In the genomic region with DNA sequence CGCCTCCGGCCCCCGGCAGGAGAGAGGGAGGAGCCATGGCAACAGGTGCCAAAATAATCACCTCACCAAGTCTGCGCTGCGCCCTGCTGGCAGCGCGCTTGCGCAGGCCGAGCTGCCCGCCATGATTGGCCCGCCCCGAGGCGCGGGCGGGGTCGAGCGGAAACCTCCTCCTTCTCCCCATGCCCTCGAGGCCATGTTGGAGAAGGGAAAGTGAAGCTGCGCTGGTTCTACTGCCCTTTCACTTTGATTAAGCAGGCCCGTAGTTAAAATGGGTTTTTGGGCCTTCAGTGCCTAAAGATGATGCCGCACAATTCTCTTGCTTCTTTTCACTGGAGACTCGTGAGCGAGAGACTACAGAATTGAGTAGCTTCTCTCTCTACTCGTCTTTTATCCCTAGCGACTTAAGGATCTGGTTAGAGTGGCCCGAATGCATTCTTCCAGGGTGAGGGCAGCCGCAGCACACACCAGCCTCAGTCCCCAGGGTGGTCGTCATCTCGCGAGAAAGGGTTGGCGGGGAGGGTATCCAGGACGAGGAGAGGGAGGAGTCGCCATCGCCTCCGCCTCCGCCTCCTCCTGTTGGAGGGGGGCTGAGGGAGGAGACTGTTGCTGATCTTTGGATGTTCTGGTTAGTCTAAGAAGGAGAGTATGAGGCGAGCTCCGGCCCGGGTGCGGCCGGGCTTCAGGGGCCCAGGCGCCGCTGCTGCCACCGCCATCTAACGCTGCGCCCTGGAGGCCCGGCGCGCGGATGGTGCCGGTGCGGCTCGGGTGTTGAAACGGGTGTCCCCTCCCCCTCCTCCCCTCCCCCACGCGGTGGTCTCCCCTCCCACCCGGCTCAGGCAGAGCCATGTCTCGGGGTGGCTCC, we compare ENCODE assay signal across 8 cellular contexts. TPM values are rescaled to one million over a fixed set of nuclear protein-coding genes. Genes with fewer than 3 reads are reported as not detected.
DNase-seq lines count a peak whose midpoint lies in the region; ATAC-seq, FAIRE-seq and TF ChIP-seq lines count a peak whose summit lies in the region.

A gene with protein sequence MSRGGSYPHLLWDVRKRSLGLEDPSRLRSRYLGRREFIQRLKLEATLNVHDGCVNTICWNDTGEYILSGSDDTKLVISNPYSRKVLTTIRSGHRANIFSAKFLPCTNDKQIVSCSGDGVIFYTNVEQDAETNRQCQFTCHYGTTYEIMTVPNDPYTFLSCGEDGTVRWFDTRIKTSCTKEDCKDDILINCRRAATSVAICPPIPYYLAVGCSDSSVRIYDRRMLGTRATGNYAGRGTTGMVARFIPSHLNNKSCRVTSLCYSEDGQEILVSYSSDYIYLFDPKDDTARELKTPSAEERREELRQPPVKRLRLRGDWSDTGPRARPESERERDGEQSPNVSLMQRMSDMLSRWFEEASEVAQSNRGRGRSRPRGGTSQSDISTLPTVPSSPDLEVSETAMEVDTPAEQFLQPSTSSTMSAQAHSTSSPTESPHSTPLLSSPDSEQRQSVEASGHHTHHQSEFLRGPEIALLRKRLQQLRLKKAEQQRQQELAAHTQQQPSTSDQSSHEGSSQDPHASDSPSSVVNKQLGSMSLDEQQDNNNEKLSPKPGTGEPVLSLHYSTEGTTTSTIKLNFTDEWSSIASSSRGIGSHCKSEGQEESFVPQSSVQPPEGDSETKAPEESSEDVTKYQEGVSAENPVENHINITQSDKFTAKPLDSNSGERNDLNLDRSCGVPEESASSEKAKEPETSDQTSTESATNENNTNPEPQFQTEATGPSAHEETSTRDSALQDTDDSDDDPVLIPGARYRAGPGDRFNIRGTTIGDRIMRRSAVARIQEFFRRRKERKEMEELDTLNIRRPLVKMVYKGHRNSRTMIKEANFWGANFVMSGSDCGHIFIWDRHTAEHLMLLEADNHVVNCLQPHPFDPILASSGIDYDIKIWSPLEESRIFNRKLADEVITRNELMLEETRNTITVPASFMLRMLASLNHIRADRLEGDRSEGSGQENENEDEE (plus strand): TSS at position 616 of the 862 bp plus-strand sequence. CDS start 229 bp downstream, at position 845.

- peak within 1 kb of the TSS; percentile 90 to 99 for H3K4me3 Mint-ChIP-seq in CD14-positive monocyte

- H3K79me2 ChIP-seq in HepG2 (ENCODE audit: insufficient read depth, low read length), result peaks cover 84% of the 10 kb centered on the region

- in situ Hi-C loops in HepG2 (cut with HindIII; ENCODE audit: extremely low pct_ligation_motif_present, low pct_unique_long_range_greater_than_20kb), result loop anchor here (10.0 kb wide), 1 partner anchor 221 kb away; no protein-coding TSS in a partner anchor

- peaks cover 38% of the 10 kb centered on the region for H3K4me1 ChIP-seq in HepG2 (ENCODE audit: insufficient read depth, low read length)

- H3K27ac Mint-ChIP-seq in CD14-positive monocyte, result peak within 1 kb of the TSS; percentile 96 to 100 (median 100)

- peak; percentile 76 for FAIRE-seq in HepG2 (lab: Jason Lieb, UNC)

- POLR2A ChIA-PET in HepG2 (lab: Yijun Ruan, JAX), result interaction anchor here (0.7 to 4.0 kb wide), 18 partner anchors 9 to 716 kb away, joined by 3 to 59 read pairs (median 4); a partner anchor contains a TSS

- H3K9ac ChIP-seq in HepG2 (ENCODE audit: insufficient read depth, low read depth, low read length), result peak within 1 kb of the TSS; percentile 99

- peaks cover 0 to 5% of the 10 kb centered on the region in 2 experiments; a peak in 1 of 5 replicates for H3K27me3 ChIP-seq in HepG2 (ENCODE audit: control insufficient read depth in 1 of 2, insufficient read depth in 2 of 2, low read length in 2 of 2)

- WGBS in HepG2 (ENCODE audit: low lambda C conversion rate), result 0% methylated on average over 5 of the region's 58 CpGs

- H3K36me3 ChIP-seq in HepG2 (replicated peaks in 1 of 2; ENCODE audit: control insufficient read depth in 1 of 2, insufficient read depth in 2 of 2, low read length in 2 of 2), result no peaks in the 10 kb centered on the region

- intact Hi-C loops in CD14-positive monocyte (cut with micrococcal nuclease) (loop anchor here (5.0 to 10.0 kb wide), 3 partner anchors 214 to 1091 kb away; a partner anchor contains a TSS), HepG2 (cut with micrococcal nuclease; ENCODE audit: unreplicated experiment) (loop anchor here (5.0 to 10.0 kb wide), 3 partner anchors 131 to 709 kb away; a partner anchor contains a TSS)

- H3K4me3 ChIP-seq in HepG2 (replicated peaks in 1 of 3; ENCODE audit: insufficient read depth in 1 of 3, low read depth in 2 of 3, low read length in 3 of 3), result peak within 1 kb of the TSS; percentile 90 to 97 (median 96)

- H3K4me2 ChIP-seq in HepG2 (ENCODE audit: low read depth, low read length), result peak within 1 kb of the TSS; percentile 90

- TF ChIP-seq CTCF in CD14-positive monocyte (IDR thresholded peaks at IDR 0.05), result no peak
- TF ChIP-seq CTCF in HepG2 (CRISPR knock-in tag; IDR thresholded peaks at IDR 0.05), result no peak

- peak; percentile 79 for ATAC-seq in GM19397 (IDR thresholded peaks at IDR 0.05; ENCODE audit: unreplicated experiment)
- ATAC-seq in HG03571 (IDR thresholded peaks at IDR 0.05; ENCODE audit: unreplicated experiment), result peak; percentile 69
- peak; percentile 83 for ATAC-seq in HepG2

- H2AFZ ChIP-seq in HepG2 (ENCODE audit: low read length), result peak within 1 kb of the TSS; percentile 68

- CTCF ChIA-PET in HepG2 (lab: Yijun Ruan, JAX; ENCODE audit: low intra/inter-chr PET ratio, low total read pairs), result no interaction called here

- no TSS peak for BruUV-seq in HepG2 (replicated peaks; lab: Mats Ljungman, UMichigan)

- peaks cover 14% of the 10 kb centered on the region for H4K20me1 ChIP-seq in HepG2 (ENCODE audit: insufficient read depth, low read length)

- H3K36me3 Mint-ChIP-seq in CD14-positive monocyte, result peaks cover 0 to 2% of the 10 kb centered on the region in 2 donors

- H3K9me3 Mint-ChIP-seq in CD14-positive monocyte, result no peaks in the 10 kb centered on the region

- peaks cover 0 to 5% (median 3%) of the 10 kb centered on the region in 3 donors for H3K27me3 Mint-ChIP-seq in CD14-positive monocyte (ENCODE audit: low read depth in 3 of 3)

- TF ChIP-seq POLR2A in HepG2 (IDR thresholded peaks at IDR 0.05; ENCODE audit: insufficient read depth in 1 of 2, low read depth in 2 of 2, low read length in 2 of 2), result peak; percentile 89 to 90; a peak in 3 of 4 replicates

- no peak for TF ChIP-seq EP300 in HepG2 (IDR thresholded peaks at IDR 0.05; ENCODE audit: low read depth in 2 of 2, low read length in 2 of 2)
- no peak for TF ChIP-seq EP300 in HepG2 (CRISPR knock-in tag; IDR thresholded peaks at IDR 0.05; ENCODE audit: borderline replicate concordance)

- H3K4me1 Mint-ChIP-seq in CD14-positive monocyte, result peaks cover 34% of the 10 kb centered on the region

- peak; percentile 18; the same call in 1 of the 2 replicates for TF ChIP-seq RAD21 in HepG2 (CRISPR knock-in tag; IDR thresholded peaks at IDR 0.05)

- no peaks in the 10 kb centered on the region for H3K9me3 ChIP-seq in HepG2 (ENCODE audit: low read length)

- peak within 1 kb of the TSS; percentile 97 for H3K27ac ChIP-seq in HepG2 (ENCODE audit: extremely low read length, insufficient read depth, low read length)

- DNase-seq in CD14-positive monocyte (ENCODE audit: low spot score) (peak; percentile 98), NCI-H82 (lab: John Stamatoyannopoulos, UW) (peak; percentile 100), dermis microvascular lymphatic vessel endothelial cell (ENCODE audit: low read depth in 2 of 2) (peak; percentile 98 to 99), HepG2 (ENCODE audit: low spot score) (peak; percentile 97)
- DNase-seq in activated CD4-positive, alpha-beta T cell treated with anti-CD3 and anti-CD28 coated beads, Interleukin-2, amount 50 U/mL, for 48 hours, result peak; percentile 94 to 95
- peak; percentile 95 for DNase-seq in stimulated activated CD4-positive, alpha-beta T cell treated with anti-CD3 and anti-CD28 coated beads, Interleukin-4, amount 100 ng/mL, for 1 hour

TF ChIP-seq in HepG2, 621 proteins besides CTCF, POLR2A, EP300 and RAD21 (continues in another document):
- no peak; the same call in 1 of the 2 replicates for TF ChIP-seq KDM3A (CRISPR knock-in tag; IDR thresholded peaks at IDR 0.05; ENCODE audit: low read depth)
- TF ChIP-seq MEIS2 (CRISPR knock-in tag; IDR thresholded peaks at IDR 0.05), result no peak
- TF ChIP-seq ZNF569 (CRISPR knock-in tag; IDR thresholded peaks at IDR 0.05; ENCODE audit: borderline replicate concordance), result no peak
- TF ChIP-seq, protein P1, sequence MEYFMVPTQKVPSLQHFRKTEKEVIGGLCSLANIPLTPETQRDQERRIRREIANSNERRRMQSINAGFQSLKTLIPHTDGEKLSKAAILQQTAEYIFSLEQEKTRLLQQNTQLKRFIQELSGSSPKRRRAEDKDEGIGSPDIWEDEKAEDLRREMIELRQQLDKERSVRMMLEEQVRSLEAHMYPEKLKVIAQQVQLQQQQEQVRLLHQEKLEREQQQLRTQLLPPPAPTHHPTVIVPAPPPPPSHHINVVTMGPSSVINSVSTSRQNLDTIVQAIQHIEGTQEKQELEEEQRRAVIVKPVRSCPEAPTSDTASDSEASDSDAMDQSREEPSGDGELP (IDR thresholded peaks at IDR 0.05; ENCODE audit: borderline replicate concordance, low read depth), result peak; percentile 65

RNA-seq across cellular contexts. Expression of the gene that starts here (rescaled TPM):
- polyA plus RNA-seq in CD14-positive monocyte, result 10 to 100 TPM; 11.8 to 11.9 TPM
- 38.9 and 41.8 TPM in 2 replicates for total RNA-seq in dermis microvascular lymphatic vessel endothelial cell
- total RNA-seq in HepG2 (2016; rRNA removed; fragmentation: Illumina TruSeq; extraction: Trizol), result 24.7 and 26.9 TPM in 2 replicates
- 19.2 and 19.8 TPM in 2 replicates for total RNA-seq in HepG2 (2016; cell fraction: cytosol; rRNA removed; fragmentation: Illumina TruSeq; extraction: Trizol; ENCODE audit: low read depth)
- total RNA-seq in HepG2 (2016; cell fraction: insoluble cytoplasmic fraction; rRNA removed; fragmentation: Illumina TruSeq; extraction: Trizol), result 24.4 and 26.6 TPM in 2 replicates
- total RNA-seq in HepG2 (2016; cell fraction: membrane; rRNA removed; fragmentation: Illumina TruSeq; extraction: Trizol), result 30.2 and 31.2 TPM in 2 replicates
- 35.5 and 41.2 TPM in 2 replicates for total RNA-seq in HepG2 (2016; cell fraction: nucleus; rRNA removed; fragmentation: Illumina TruSeq; extraction: Trizol)
- polyA plus RNA-seq in HepG2 (2011; rRNA removed), result 29.8 and 33.7 TPM in 2 replicates
- polyA plus RNA-seq in HepG2 (2011; cell fraction: cytosol; rRNA removed), result 18.7 and 31.3 TPM in 2 replicates
- 24.6 and 25.9 TPM in 2 replicates for polyA plus RNA-seq in HepG2 (2011; cell fraction: nucleus; rRNA removed)
- 17.8 and 22.4 TPM in 2 replicates for polyA plus RNA-seq in HepG2 (2012)
- polyA plus RNA-seq in HepG2 (2016; cell fraction: cytosol; fragmentation: Illumina TruSeq; extraction: Trizol; ENCODE audit: low read depth), result 7.0 and 7.9 TPM in 2 replicates
- polyA plus RNA-seq in HepG2 (2016; cell fraction: insoluble cytoplasmic fraction; fragmentation: Illumina TruSeq; extraction: Trizol; ENCODE audit: low read depth), result 26.4 and 26.6 TPM in 2 replicates
- polyA plus RNA-seq in HepG2 (2016; cell fraction: membrane; fragmentation: Illumina TruSeq; extraction: Trizol; ENCODE audit: low read depth), result 18.2 and 18.5 TPM in 2 replicates
- 30.5 and 31.0 TPM in 2 replicates for polyA plus RNA-seq in HepG2 (2016; cell fraction: nucleus; fragmentation: Illumina TruSeq; extraction: Trizol; ENCODE audit: insufficient read depth, low read depth)
- polyA minus RNA-seq in HepG2 (2011; rRNA and poly(A)+ RNA removed; ENCODE audit: low replicate concordance), result 20.4 and 41.0 TPM in 2 replicates
- 19.0 and 23.2 TPM in 2 replicates for polyA minus RNA-seq in HepG2 (2011; cell fraction: cytosol; rRNA and poly(A)+ RNA removed)
- 115 and 116 TPM in 2 replicates for polyA minus RNA-seq in HepG2 (2011; cell fraction: nucleus; rRNA and poly(A)+ RNA removed)

Comparison
In these comparisons a context has a peak if more than half of its experiments do, and no peak if none do; other contexts are left out.
1. Peak in every context shown above with its lines: DNase-seq, ATAC-seq, H3K4me3 ChIP-seq and H3K27ac ChIP-seq.